In the genomic region with DNA sequence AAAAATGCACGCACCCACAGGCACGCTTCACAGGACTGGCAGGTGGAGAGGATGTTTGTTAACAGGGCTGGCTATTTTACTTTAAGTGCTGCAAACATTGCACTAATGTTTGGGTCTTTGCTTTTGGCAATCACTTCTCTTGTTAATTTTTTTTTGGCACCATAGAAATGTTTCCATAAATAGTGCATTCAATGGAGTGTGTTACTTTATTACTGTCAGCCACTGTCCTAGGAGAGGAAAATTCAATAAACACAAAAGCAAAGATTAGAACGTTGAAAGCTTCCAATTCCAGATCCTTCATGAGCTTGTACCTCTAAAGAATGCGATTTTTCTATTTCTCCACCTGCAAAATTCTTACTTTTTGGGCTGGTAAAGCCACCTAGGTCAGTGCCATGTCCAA, we compare ENCODE assay signal across 22 cellular contexts.
"Had no signal": no experiment of that assay in that cellular context is flagged by ENCODE, and none has a peak within 500 bp of the region (broad histone marks: within the 10 kb centered on the region; RNA-seq: fewer than 3 reads in every experiment).

No MANE protein-coding gene starts in this region.

- H3K27ac ChIP-seq: adrenal gland, ascending aorta, brain microvascular endothelial cell, foreskin keratinocyte, hepatocyte, pancreas, tibial artery had no signal

- H3K9me3 ChIP-seq: adrenal gland, ascending aorta, pancreas, tibial artery had no signal

- H3K4me3 ChIP-seq: adrenal gland, ascending aorta, hepatocyte, pancreas, tibial artery had no signal

- H3K4me1 ChIP-seq: ascending aorta, foreskin keratinocyte, pancreas had no signal

- ATAC-seq: activated T-cell treated with anti-CD3 and anti-CD28 coated beads, Interleukin-2, amount 50 U/mL, for 4 hours; foreskin keratinocyte; natural killer cell; pancreas; stimulated activated naive CD8-positive, alpha-beta T cell treated with anti-CD3 and anti-CD28 coated beads, Interleukin-15, Interleukin-2, amounts not matched to agents 100 U/mL and 50 U/mL, for 24 hours; WTC11 had no signal

- H3K36me3 ChIP-seq: adrenal gland, ascending aorta, brain microvascular endothelial cell, pancreas, tibial artery had no signal

- H3K27me3 ChIP-seq: adrenal gland, ascending aorta, brain microvascular endothelial cell, foreskin keratinocyte, hepatocyte, pancreas, tibial artery had no signal

- DNase-seq: activated CD8-positive, alpha-beta memory T cell treated with anti-CD3 and anti-CD28 coated beads for 24 hours; activated CD8-positive, alpha-beta memory T cell treated with anti-CD3 and anti-CD28 coated beads, Interleukin-2, amount 50 U/mL, for 4 hours; activated naive CD4-positive, alpha-beta T cell; activated T-cell treated with anti-CD3 and anti-CD28 coated beads, Interleukin-2, amount 50 U/mL, for 4 hours; adrenal gland; brain microvascular endothelial cell; central memory CD4-positive, alpha-beta T cell; dermis blood vessel endothelial cell; effector memory CD4-positive, alpha-beta T cell; foreskin keratinocyte; kidney glomerular epithelial cell; midbrain; natural killer cell; pancreas; stimulated activated CD4-positive, alpha-beta T cell treated with anti-CD3 and anti-CD28 coated beads, Interleukin-12 subunit alpha, Interleukin-12 subunit beta, amount 100 ng/mL, for 4 hours; stimulated activated CD4-positive, alpha-beta T cell treated with anti-CD3 and anti-CD28 coated beads, Interleukin-4, amount 100 ng/mL, for 4 hours; stimulated activated naive CD8-positive, alpha-beta T cell treated with anti-CD3 and anti-CD28 coated beads, Interleukin-15, Interleukin-2, amounts not matched to agents 100 U/mL and 50 U/mL, for 24 hours; T-helper 9 cell; tibial artery had no signal
